In the genomic region with DNA sequence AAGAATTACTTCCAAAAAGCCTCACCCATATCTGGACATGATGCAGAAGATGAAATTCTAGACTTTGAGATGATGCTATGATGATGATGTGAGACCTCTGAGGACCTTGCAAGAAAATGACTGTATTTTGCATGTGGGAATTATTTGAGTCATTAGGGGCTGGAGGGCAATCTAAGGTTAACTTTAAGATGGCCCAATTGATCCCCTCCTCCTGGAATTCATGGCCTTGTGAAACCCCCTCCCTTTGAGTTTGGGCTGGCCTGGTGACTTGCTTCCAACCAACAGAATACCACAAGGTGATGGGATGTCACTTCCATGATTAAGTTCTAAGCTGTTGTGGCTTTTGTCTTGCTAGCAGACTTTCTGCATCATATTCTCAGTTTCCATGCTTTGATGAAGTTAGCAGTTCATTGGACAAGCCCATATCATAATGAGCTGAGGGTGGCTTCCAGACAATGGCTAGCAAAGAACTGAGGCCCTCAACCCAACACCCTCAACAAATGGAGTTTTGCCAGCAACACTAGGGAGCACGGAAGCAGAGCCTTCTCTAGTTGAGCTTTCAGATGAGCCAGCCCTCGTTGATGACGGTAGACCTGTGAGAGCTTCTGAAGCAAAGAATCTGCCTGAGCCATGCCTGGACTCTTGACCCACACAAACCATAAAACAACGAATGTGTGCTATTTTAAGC, we compare ENCODE assay signal across 29 cellular contexts. TPM values are rescaled to one million over a fixed set of nuclear protein-coding genes. Genes with fewer than 3 reads are reported as not detected.
DNase-seq lines count a peak whose midpoint lies in the region; ATAC-seq lines count a peak whose summit lies in the region.
"Had no signal": no experiment of that assay in that cellular context is flagged by ENCODE, and none has a peak within 500 bp of the region (broad histone marks: within the 10 kb centered on the region; RNA-seq: fewer than 3 reads in every experiment).

No MANE protein-coding gene starts in this region.

- ATAC-seq in activated CD4-positive, CD25-positive, alpha-beta regulatory T cell treated with anti-CD3 and anti-CD28 coated beads, Interleukin-2, amount 50 U/mL, for 24 hours = peak; percentile 9 to 33
- ATAC-seq in left colon (peak; percentile 91), left ventricle myocardium superior (no peak)
- ATAC-seq: left cardiac atrium had no signal

- intact Hi-C loops in left colon (cut with DNase I, micrococcal nuclease) (no loop called here), left ventricle myocardium superior (cut with micrococcal nuclease) (no loop called here)

- no peak for DNase-seq in activated CD4-positive, CD25-positive, alpha-beta regulatory T cell (lab: John Stamatoyannopoulos, UW)
- peak; percentile 32 for DNase-seq in stimulated activated CD4-positive, alpha-beta T cell treated with anti-CD3 and anti-CD28 coated beads, Interleukin-15, amount 100 ng/mL, for 24 hours
- no peak for DNase-seq in stimulated activated CD4-positive, alpha-beta T cell treated with anti-CD3 and anti-CD28 coated beads, Interleukin-4, amount 100 ng/mL, for 4 hours
- DNase-seq in left colon (peak; percentile 42 to 44), islet precursor cell (no peak), occipital lobe (lab: John Stamatoyannopoulos, UW) (no peak), left ventricle myocardium superior (no peak)
- DNase-seq: activated naive CD8-positive, alpha-beta T cell treated with anti-CD3 and anti-CD28 coated beads, Interleukin-2, amount 10 ng/mL, durations not matched to agents 7 days and 5 days; Caco-2; effector CD4-positive, alpha-beta T cell; H9; hypothalamus; KBM-7; left cardiac atrium; mammary epithelial cell; NCI-H1092 treated with DMSO at 0.1 percent for 48 hours; NCI-H187; nephron progenitor cell; ovary; RPMI8226; SW 1271; T-helper 9 cell; WERI-Rb-1 had no signal

RNA-seq across cellular contexts. Expression of gene AMACR, which starts 7.4 kb away (rescaled TPM):
- 10 to 100 TPM; 53.3 to 89.1 TPM for total RNA-seq in left colon
- total RNA-seq in occipital lobe = 10.6 TPM
- total RNA-seq in left ventricle myocardium superior = 6.5 TPM

RNA-seq across cellular contexts. Expression of gene C1QTNF3, which starts 27.7 kb away (rescaled TPM):
- total RNA-seq in left colon = 1 to 10 TPM; 3.8 to 5.6 TPM
- 11.7 TPM for total RNA-seq in occipital lobe
- 1.1 TPM for total RNA-seq in left ventricle myocardium superior

RNA-seq across cellular contexts. Expression of gene SLC45A2, which starts 30.8 kb away (rescaled TPM):
- under 1 TPM; 0.73 to 0.75 TPM for total RNA-seq in left colon
- total RNA-seq in occipital lobe = 0.16 TPM
- total RNA-seq in left ventricle myocardium superior = not detected
- total RNA-seq: cardiac muscle cell, H9, MCF 10A, NCI-H460, SJCRH30, tibial nerve had no signal

Comparison
In these comparisons a context has a peak if more than half of its experiments do, and no peak if none do; other contexts are left out.
1. DNase-seq: peak in stimulated activated CD4-positive, alpha-beta T cell treated with anti-CD3 and anti-CD28 coated beads, Interleukin-15, amount 100 ng/mL, for 24 hours (single experiment) and left colon (2 of 2); none in activated CD4-positive, CD25-positive, alpha-beta regulatory T cell (0 of 4), stimulated activated CD4-positive, alpha-beta T cell treated with anti-CD3 and anti-CD28 coated beads, Interleukin-4, amount 100 ng/mL, for 4 hours (0 of 2), islet precursor cell (single experiment), occipital lobe (single experiment) and left ventricle myocardium superior (single experiment).